ENCODE assay signal across 1 cellular context in the genomic region with DNA sequence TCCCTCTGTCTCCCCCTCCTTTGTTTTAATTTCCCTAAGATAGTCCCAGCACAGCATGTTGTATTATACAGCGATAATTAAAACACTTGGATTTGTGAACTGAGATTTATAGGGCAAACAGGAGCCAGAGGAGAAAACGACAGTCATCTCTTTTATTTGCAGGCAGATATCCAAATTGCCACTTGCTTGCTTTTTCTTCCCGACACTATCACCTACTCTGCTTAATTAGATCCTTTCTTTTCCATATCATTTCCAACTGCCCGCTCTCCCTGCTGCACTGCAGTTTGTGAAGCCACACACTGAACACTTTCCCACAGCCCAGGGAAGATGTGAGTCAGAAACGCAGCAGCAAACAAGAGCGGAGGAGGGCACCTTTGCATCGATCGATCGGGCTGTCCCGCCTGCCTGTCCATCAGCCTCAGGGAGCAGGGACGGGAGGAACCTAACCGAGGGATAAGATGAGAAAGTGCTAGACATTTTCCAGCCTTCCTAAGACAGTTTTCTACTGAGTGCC.
TF ChIP-seq lines count a peak whose summit lies in the region.

No MANE protein-coding gene starts in this region.

TF ChIP-seq in HepG2, 621 proteins besides CTCF, POLR2A, EP300 and RAD21 (continued from another document and continues in another):
- TF ChIP-seq, protein P1, sequence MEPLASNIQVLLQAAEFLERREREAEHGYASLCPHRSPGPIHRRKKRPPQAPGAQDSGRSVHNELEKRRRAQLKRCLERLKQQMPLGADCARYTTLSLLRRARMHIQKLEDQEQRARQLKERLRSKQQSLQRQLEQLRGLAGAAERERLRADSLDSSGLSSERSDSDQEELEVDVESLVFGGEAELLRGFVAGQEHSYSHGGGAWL (CRISPR knock-in tag; IDR thresholded peaks at IDR 0.05), result 0 out of 2 replicates have a peak, but pooled peaks have one; percentile 47
- TF ChIP-seq TARDBP (CRISPR knock-in tag; IDR thresholded peaks at IDR 0.05) (peak; percentile 82; the same call in 1 of the 2 replicates), SALL1 (CRISPR knock-in tag; IDR thresholded peaks at IDR 0.05) (peak; percentile 96), RBFOX2 (IDR thresholded peaks at IDR 0.05; ENCODE audit: low read depth, low read length) (peak; percentile 60), SAP130 (CRISPR knock-in tag; IDR thresholded peaks at IDR 0.05; ENCODE audit: low read depth) (peak; percentile 90), SMARCC2 (IDR thresholded peaks at IDR 0.05) (no peak), KDM4B (CRISPR knock-in tag; IDR thresholded peaks at IDR 0.05) (0 out of 2 replicates have a peak, but pooled peaks have one; percentile 37), ZNF136 (CRISPR knock-in tag; IDR thresholded peaks at IDR 0.05; ENCODE audit: low read depth) (no peak), GZF1 (CRISPR knock-in tag; IDR thresholded peaks at IDR 0.05) (0 out of 2 replicates have a peak, but pooled peaks have one; percentile 41), MED8 (CRISPR knock-in tag; IDR thresholded peaks at IDR 0.05; ENCODE audit: insufficient replicate concordance) (peak; percentile 33), ZFX (CRISPR knock-in tag; IDR thresholded peaks at IDR 0.05; ENCODE audit: low read depth) (peak; percentile 52; the same call in 1 of the 2 replicates), ZNF292 (CRISPR knock-in tag; IDR thresholded peaks at IDR 0.05; ENCODE audit: borderline replicate concordance, low read depth) (peak; percentile 99), KAT8 (CRISPR knock-in tag; IDR thresholded peaks at IDR 0.05) (peak; percentile 49; the same call in 1 of the 2 replicates), MLLT10 (CRISPR knock-in tag; IDR thresholded peaks at IDR 0.05) (no peak), ZC3H4 (CRISPR knock-in tag; IDR thresholded peaks at IDR 0.05; ENCODE audit: borderline replicate concordance) (no peak), HDAC1 (CRISPR knock-in tag; IDR thresholded peaks at IDR 0.05) (peak; percentile 87), GATAD2A (CRISPR knock-in tag; IDR thresholded peaks at IDR 0.05) (peak; percentile 95), ERF (CRISPR knock-in tag; IDR thresholded peaks at IDR 0.05) (peak; percentile 83), ASH2L (IDR thresholded peaks at IDR 0.05; ENCODE audit: insufficient read length, low read depth, low read length) (peak; percentile 48), ZNF329 (CRISPR knock-in tag; IDR thresholded peaks at IDR 0.05; ENCODE audit: low read depth) (no peak), REL (CRISPR knock-in tag; conservative IDR thresholded peaks at IDR 0.05) (no peak), ZBTB20 (CRISPR knock-in tag; IDR thresholded peaks at IDR 0.05; ENCODE audit: borderline replicate concordance, low read depth) (no peak; the same call in 1 of the 2 replicates), ELF1 (CRISPR knock-in tag; IDR thresholded peaks at IDR 0.05) (peak; percentile 52; the same call in 1 of the 2 replicates), GATAD1 (CRISPR knock-in tag; IDR thresholded peaks at IDR 0.05) (peak; percentile 69), POLR2AphosphoS5 (IDR thresholded peaks at IDR 0.05; ENCODE audit: low read depth, low read length) (peak; percentile 69), ZNF572 (CRISPR knock-in tag; IDR thresholded peaks at IDR 0.05) (no peak)
- TF ChIP-seq, protein P2, sequence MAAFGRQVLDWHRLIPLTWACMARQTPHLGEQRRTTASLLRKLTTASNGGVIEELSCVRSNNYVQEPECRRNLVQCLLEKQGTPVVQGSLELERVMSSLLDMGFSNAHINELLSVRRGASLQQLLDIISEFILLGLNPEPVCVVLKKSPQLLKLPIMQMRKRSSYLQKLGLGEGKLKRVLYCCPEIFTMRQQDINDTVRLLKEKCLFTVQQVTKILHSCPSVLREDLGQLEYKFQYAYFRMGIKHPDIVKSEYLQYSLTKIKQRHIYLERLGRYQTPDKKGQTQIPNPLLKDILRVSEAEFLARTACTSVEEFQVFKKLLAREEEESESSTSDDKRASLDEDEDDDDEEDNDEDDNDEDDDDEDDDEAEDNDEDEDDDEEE (CRISPR knock-in tag; IDR thresholded peaks at IDR 0.05), result no peak
- TF ChIP-seq, protein P3, sequence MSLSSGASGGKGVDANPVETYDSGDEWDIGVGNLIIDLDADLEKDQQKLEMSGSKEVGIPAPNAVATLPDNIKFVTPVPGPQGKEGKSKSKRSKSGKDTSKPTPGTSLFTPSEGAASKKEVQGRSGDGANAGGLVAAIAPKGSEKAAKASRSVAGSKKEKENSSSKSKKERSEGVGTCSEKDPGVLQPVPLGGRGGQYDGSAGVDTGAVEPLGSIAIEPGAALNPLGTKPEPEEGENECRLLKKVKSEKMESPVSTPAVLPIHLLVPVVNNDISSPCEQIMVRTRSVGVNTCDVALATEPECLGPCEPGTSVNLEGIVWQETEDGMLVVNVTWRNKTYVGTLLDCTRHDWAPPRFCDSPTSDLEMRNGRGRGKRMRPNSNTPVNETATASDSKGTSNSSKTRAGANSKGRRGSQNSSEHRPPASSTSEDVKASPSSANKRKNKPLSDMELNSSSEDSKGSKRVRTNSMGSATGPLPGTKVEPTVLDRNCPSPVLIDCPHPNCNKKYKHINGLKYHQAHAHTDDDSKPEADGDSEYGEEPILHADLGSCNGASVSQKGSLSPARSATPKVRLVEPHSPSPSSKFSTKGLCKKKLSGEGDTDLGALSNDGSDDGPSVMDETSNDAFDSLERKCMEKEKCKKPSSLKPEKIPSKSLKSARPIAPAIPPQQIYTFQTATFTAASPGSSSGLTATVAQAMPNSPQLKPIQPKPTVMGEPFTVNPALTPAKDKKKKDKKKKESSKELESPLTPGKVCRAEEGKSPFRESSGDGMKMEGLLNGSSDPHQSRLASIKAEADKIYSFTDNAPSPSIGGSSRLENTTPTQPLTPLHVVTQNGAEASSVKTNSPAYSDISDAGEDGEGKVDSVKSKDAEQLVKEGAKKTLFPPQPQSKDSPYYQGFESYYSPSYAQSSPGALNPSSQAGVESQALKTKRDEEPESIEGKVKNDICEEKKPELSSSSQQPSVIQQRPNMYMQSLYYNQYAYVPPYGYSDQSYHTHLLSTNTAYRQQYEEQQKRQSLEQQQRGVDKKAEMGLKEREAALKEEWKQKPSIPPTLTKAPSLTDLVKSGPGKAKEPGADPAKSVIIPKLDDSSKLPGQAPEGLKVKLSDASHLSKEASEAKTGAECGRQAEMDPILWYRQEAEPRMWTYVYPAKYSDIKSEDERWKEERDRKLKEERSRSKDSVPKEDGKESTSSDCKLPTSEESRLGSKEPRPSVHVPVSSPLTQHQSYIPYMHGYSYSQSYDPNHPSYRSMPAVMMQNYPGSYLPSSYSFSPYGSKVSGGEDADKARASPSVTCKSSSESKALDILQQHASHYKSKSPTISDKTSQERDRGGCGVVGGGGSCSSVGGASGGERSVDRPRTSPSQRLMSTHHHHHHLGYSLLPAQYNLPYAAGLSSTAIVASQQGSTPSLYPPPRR (CRISPR knock-in tag; IDR thresholded peaks at IDR 0.05; ENCODE audit: borderline replicate concordance), result peak; percentile 86
- TF ChIP-seq, protein P4, sequence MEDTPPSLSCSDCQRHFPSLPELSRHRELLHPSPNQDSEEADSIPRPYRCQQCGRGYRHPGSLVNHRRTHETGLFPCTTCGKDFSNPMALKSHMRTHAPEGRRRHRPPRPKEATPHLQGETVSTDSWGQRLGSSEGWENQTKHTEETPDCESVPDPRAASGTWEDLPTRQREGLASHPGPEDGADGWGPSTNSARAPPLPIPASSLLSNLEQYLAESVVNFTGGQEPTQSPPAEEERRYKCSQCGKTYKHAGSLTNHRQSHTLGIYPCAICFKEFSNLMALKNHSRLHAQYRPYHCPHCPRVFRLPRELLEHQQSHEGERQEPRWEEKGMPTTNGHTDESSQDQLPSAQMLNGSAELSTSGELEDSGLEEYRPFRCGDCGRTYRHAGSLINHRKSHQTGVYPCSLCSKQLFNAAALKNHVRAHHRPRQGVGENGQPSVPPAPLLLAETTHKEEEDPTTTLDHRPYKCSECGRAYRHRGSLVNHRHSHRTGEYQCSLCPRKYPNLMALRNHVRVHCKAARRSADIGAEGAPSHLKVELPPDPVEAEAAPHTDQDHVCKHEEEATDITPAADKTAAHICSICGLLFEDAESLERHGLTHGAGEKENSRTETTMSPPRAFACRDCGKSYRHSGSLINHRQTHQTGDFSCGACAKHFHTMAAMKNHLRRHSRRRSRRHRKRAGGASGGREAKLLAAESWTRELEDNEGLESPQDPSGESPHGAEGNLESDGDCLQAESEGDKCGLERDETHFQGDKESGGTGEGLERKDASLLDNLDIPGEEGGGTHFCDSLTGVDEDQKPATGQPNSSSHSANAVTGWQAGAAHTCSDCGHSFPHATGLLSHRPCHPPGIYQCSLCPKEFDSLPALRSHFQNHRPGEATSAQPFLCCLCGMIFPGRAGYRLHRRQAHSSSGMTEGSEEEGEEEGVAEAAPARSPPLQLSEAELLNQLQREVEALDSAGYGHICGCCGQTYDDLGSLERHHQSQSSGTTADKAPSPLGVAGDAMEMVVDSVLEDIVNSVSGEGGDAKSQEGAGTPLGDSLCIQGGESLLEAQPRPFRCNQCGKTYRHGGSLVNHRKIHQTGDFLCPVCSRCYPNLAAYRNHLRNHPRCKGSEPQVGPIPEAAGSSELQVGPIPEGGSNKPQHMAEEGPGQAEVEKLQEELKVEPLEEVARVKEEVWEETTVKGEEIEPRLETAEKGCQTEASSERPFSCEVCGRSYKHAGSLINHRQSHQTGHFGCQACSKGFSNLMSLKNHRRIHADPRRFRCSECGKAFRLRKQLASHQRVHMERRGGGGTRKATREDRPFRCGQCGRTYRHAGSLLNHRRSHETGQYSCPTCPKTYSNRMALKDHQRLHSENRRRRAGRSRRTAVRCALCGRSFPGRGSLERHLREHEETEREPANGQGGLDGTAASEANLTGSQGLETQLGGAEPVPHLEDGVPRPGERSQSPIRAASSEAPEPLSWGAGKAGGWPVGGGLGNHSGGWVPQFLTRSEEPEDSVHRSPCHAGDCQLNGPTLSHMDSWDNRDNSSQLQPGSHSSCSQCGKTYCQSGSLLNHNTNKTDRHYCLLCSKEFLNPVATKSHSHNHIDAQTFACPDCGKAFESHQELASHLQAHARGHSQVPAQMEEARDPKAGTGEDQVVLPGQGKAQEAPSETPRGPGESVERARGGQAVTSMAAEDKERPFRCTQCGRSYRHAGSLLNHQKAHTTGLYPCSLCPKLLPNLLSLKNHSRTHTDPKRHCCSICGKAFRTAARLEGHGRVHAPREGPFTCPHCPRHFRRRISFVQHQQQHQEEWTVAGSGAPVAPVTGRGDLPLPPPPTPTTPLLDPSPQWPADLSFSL (CRISPR knock-in tag; IDR thresholded peaks at IDR 0.05), result peak; percentile 95
- TF ChIP-seq, protein P5, sequence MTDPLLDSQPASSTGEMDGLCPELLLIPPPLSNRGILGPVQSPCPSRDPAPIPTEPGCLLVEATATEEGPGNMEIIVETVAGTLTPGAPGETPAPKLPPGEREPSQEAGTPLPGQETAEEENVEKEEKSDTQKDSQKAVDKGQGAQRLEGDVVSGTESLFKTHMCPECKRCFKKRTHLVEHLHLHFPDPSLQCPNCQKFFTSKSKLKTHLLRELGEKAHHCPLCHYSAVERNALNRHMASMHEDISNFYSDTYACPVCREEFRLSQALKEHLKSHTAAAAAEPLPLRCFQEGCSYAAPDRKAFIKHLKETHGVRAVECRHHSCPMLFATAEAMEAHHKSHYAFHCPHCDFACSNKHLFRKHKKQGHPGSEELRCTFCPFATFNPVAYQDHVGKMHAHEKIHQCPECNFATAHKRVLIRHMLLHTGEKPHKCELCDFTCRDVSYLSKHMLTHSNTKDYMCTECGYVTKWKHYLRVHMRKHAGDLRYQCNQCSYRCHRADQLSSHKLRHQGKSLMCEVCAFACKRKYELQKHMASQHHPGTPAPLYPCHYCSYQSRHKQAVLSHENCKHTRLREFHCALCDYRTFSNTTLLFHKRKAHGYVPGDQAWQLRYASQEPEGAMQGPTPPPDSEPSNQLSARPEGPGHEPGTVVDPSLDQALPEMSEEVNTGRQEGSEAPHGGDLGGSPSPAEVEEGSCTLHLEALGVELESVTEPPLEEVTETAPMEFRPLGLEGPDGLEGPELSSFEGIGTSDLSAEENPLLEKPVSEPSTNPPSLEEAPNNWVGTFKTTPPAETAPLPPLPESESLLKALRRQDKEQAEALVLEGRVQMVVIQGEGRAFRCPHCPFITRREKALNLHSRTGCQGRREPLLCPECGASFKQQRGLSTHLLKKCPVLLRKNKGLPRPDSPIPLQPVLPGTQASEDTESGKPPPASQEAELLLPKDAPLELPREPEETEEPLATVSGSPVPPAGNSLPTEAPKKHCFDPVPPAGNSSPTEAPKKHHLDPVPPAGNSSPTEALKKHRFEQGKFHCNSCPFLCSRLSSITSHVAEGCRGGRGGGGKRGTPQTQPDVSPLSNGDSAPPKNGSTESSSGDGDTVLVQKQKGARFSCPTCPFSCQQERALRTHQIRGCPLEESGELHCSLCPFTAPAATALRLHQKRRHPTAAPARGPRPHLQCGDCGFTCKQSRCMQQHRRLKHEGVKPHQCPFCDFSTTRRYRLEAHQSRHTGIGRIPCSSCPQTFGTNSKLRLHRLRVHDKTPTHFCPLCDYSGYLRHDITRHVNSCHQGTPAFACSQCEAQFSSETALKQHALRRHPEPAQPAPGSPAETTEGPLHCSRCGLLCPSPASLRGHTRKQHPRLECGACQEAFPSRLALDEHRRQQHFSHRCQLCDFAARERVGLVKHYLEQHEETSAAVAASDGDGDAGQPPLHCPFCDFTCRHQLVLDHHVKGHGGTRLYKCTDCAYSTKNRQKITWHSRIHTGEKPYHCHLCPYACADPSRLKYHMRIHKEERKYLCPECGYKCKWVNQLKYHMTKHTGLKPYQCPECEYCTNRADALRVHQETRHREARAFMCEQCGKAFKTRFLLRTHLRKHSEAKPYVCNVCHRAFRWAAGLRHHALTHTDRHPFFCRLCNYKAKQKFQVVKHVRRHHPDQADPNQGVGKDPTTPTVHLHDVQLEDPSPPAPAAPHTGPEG (CRISPR knock-in tag; IDR thresholded peaks at IDR 0.05), result peak; percentile 62; the same call in 1 of the 2 replicates
- TF ChIP-seq, protein P6, sequence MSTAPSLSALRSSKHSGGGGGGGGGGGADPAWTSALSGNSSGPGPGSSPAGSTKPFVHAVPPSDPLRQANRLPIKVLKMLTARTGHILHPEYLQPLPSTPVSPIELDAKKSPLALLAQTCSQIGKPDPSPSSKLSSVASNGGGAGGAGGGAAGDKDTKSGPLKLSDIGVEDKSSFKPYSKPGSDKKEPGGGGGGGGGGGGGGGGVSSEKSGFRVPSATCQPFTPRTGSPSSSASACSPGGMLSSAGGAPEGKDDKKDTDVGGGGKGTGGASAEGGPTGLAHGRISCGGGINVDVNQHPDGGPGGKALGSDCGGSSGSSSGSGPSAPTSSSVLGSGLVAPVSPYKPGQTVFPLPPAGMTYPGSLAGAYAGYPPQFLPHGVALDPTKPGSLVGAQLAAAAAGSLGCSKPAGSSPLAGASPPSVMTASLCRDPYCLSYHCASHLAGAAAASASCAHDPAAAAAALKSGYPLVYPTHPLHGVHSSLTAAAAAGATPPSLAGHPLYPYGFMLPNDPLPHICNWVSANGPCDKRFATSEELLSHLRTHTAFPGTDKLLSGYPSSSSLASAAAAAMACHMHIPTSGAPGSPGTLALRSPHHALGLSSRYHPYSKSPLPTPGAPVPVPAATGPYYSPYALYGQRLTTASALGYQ (CRISPR knock-in tag; IDR thresholded peaks at IDR 0.05), result peak; percentile 73; the same call in 1 of the 2 replicates
- TF ChIP-seq, protein P7, sequence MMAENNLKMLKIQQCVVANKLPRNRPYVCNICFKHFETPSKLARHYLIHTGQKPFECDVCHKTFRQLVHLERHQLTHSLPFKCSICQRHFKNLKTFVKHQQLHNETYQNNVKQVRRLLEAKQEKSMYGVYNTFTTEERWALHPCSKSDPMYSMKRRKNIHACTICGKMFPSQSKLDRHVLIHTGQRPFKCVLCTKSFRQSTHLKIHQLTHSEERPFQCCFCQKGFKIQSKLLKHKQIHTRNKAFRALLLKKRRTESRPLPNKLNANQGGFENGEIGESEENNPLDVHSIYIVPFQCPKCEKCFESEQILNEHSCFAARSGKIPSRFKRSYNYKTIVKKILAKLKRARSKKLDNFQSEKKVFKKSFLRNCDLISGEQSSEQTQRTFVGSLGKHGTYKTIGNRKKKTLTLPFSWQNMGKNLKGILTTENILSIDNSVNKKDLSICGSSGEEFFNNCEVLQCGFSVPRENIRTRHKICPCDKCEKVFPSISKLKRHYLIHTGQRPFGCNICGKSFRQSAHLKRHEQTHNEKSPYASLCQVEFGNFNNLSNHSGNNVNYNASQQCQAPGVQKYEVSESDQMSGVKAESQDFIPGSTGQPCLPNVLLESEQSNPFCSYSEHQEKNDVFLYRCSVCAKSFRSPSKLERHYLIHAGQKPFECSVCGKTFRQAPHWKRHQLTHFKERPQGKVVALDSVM (CRISPR knock-in tag; IDR thresholded peaks at IDR 0.05), result no peak
